Comparison of ENCODE assay signal across 9 cellular contexts in the genomic region with DNA sequence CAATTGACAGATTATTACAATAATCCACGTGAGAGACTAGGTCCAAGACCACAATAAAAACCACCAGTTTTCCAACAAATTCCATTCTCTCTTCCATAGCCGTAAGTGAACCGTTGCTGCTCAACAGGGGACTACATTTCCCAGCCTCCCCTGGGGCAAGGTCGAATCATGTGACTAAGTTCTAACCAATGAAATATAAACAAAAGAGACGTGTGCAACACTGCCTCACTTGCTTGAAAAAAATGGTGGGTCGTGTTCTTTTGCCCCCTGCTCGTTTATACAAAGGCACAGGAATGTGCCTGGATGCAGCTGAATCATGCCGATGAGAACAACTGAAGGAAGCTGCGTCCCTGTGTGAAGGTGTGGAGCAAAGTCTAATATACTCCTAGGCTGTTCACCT. TPM values are rescaled to one million over a fixed set of nuclear protein-coding genes. Genes with fewer than 3 reads are reported as not detected.
DNase-seq lines count a peak whose midpoint lies in the region; ATAC-seq and TF ChIP-seq lines count a peak whose summit lies in the region.
"Had no signal": no experiment of that assay in that cellular context is flagged by ENCODE, and none has a peak within 500 bp of the region (broad histone marks: within the 10 kb centered on the region; RNA-seq: fewer than 3 reads in every experiment).

No MANE protein-coding gene starts in this region.

- H3K36me3 ChIP-seq in PC-9 (ENCODE audit: low read depth) (no peaks in the 10 kb centered on the region), psoas muscle (ENCODE audit: insufficient read depth in 1 of 2, low read depth in 1 of 2) (no peaks in the 10 kb centered on the region), transverse colon (no peaks in the 10 kb centered on the region)

- WGBS in psoas muscle, 3 donors = 23 to 29% (median 29%) methylated on average over 9 of the region's 9 CpGs
- WGBS in transverse colon (ENCODE audit: low coverage in 1 of 2), 2 donors = 34% methylated on average over 9 of the region's 9 CpGs; no CpG with 5 or more reads in 1 of the 2 donors

- TF ChIP-seq CTCF in PC-9 (conservative IDR thresholded peaks at IDR 0.05) (no peak), foreskin keratinocyte (conservative IDR thresholded peaks at IDR 0.05) (no peak), psoas muscle (IDR thresholded peaks at IDR 0.05) (no peak), transverse colon (IDR thresholded peaks at IDR 0.05) (no peak)

- H3K4me3 ChIP-seq in PC-9 (peak overlapping the region; percentile 32; the same call in 1 of the 2 replicates), psoas muscle (peak overlapping the region; percentile 55), transverse colon (no peak overlapping the region)

- POLR2A ChIA-PET in PC-9 (lab: Charles Lee; ENCODE audit: unreplicated experiment) = no interaction called here

- no TSS peak for BruUV-seq in PC-9 (replicated peaks; lab: Mats Ljungman, UMichigan)

- H4K20me1 ChIP-seq in PC-9 (ENCODE audit: insufficient read depth) = no peaks in the 10 kb centered on the region; the same call in 1 of the 2 replicates

- peak; percentile 28 for ATAC-seq in foreskin keratinocyte
- ATAC-seq in psoas muscle = peak; percentile 84 to 96 (median 93)
- no peak for ATAC-seq in HG03045 (IDR thresholded peaks at IDR 0.05; ENCODE audit: unreplicated experiment)
- ATAC-seq: stimulated activated naive CD8-positive, alpha-beta T cell treated with anti-CD3 and anti-CD28 coated beads, Interleukin-15, Interleukin-2, amounts not matched to agents 100 U/mL and 50 U/mL, for 24 hours had no signal

- H3K27me3 ChIP-seq in PC-9 (ENCODE audit: insufficient read depth, low read depth) (peaks cover 36% of the 10 kb centered on the region), foreskin keratinocyte (no peaks in the 10 kb centered on the region), psoas muscle (ENCODE audit: insufficient read depth in 3 of 3, low read length in 2 of 3) (no peaks in the 10 kb centered on the region), transverse colon (no peaks in the 10 kb centered on the region)

- H3K4me1 ChIP-seq in PC-9 (replicated peaks; ENCODE audit: insufficient read depth) = 0 out of 2 replicates have a peak, but pooled peaks cover 5% of the 10 kb centered on the region
- no peaks in the 10 kb centered on the region for H3K4me1 ChIP-seq in foreskin keratinocyte
- no peaks in the 10 kb centered on the region for H3K4me1 ChIP-seq in psoas muscle
- no peaks in the 10 kb centered on the region for H3K4me1 ChIP-seq in transverse colon

- H3F3A ChIP-seq in PC-9 (ENCODE audit: insufficient read depth, low read depth) = no peaks in the 10 kb centered on the region

- no peak for TF ChIP-seq EP300 in transverse colon (IDR thresholded peaks at IDR 0.05; ENCODE audit: low read depth)

- H3K27ac ChIP-seq in PC-9 (no peak overlapping the region), foreskin keratinocyte (no peak overlapping the region), psoas muscle (no peak overlapping the region), transverse colon (no peak overlapping the region)

- peak overlapping the region; percentile 65 for H3K4me2 ChIP-seq in PC-9

- H3K79me2 ChIP-seq in PC-9 (ENCODE audit: low read depth) = no peaks in the 10 kb centered on the region

- no peak for TF ChIP-seq POLR2A in transverse colon (IDR thresholded peaks at IDR 0.05)

- H3K9me2 ChIP-seq in PC-9 (ENCODE audit: insufficient read depth) = no peaks in the 10 kb centered on the region

- H3K9me3 ChIP-seq in PC-9 (ENCODE audit: insufficient read depth, low read depth) (no peaks in the 10 kb centered on the region), psoas muscle (no peaks in the 10 kb centered on the region), transverse colon (no peaks in the 10 kb centered on the region)

- CTCF ChIA-PET in PC-9 (lab: Charles Lee) = no interaction called here

- DNase-seq in HK-2 (ENCODE audit: unreplicated experiment) = peak; percentile 3
- peak in 1 of 2 experiments; percentile 12 for DNase-seq in PC-9
- DNase-seq in foreskin keratinocyte = no peak
- DNase-seq in psoas muscle = peak; percentile 30 to 71
- no peak for DNase-seq in transverse colon
- DNase-seq in NCI-H2196 (lab: John Stamatoyannopoulos, UW; ENCODE audit: unreplicated experiment) = no peak
- DNase-seq: stimulated activated naive CD8-positive, alpha-beta T cell treated with anti-CD3 and anti-CD28 coated beads, Interleukin-15, Interleukin-2, amounts not matched to agents 100 U/mL and 50 U/mL, for 24 hours had no signal

- in situ Hi-C loops in transverse colon (cut with MboI; ENCODE audit: low pct_ligation_motif_present in 1 of 4, low pct_unique_long_range_greater_than_20kb in 1 of 4, low sequenced_read_pairs in 3 of 4) = no loop called here

- intact Hi-C loops in PC-9 (cut with micrococcal nuclease; ENCODE audit: unreplicated experiment) = loop anchor here (10.0 kb wide), 1 partner anchor 115 kb away; no protein-coding TSS in a partner anchor
- intact Hi-C loops in psoas muscle (cut with DNase I) = no loop called here
- intact Hi-C loops in transverse colon (cut with DNase I; ENCODE audit: low total_unique reads) = no loop called here

- H2AFZ ChIP-seq in PC-9 = no peak overlapping the region

RNA-seq across cellular contexts. Expression of a gene that starts 51.1 kb away (rescaled TPM):
- total RNA-seq in PC-9 (2021) = 4.8 and 6.0 TPM in 2 replicates
- total RNA-seq in foreskin keratinocyte = 0.46 and 0.65 TPM in 2 replicates
- 0.27 and 0.40 TPM in 2 replicates for polyA plus RNA-seq in foreskin keratinocyte
- 1,000 to 10,000 TPM in 2 of 4 donors, 100 to 1,000 TPM in 2; 659 to 1,236 (median 1,042) TPM for total RNA-seq in psoas muscle
- 1,000 to 10,000 TPM in 1 of 3 donors, 100 to 1,000 TPM in 2; 398 to 1,629 (median 676) TPM for polyA plus RNA-seq in psoas muscle
- 10 to 100 TPM; 42.7 to 59.8 (median 51.9) TPM for total RNA-seq in transverse colon
- polyA plus RNA-seq: IgD-negative memory B cell had no signal

Comparison
In these comparisons a context has a peak if more than half of its experiments do, and no peak if none do; other contexts are left out.
1. DNase-seq: peak in HK-2 (single experiment) and psoas muscle (2 of 2); none in foreskin keratinocyte (0 of 2), transverse colon (single experiment) and NCI-H2196 (single experiment).
2. H3K4me3 ChIP-seq: peak in PC-9 (single experiment) and psoas muscle (single experiment); none in transverse colon (0 of 4).
3. RNA of a gene that starts 51.1 kb away (total RNA-seq): 659 to 1,236 TPM in psoas muscle; 42.7 to 59.8 TPM in transverse colon, 4.8 to 6.0 TPM in PC-9 and 0.46 to 0.65 TPM in foreskin keratinocyte; every median in the first group is over 10 times any median in the second.